Comparison of ENCODE assay signal across 18 cellular contexts in the genomic region with DNA sequence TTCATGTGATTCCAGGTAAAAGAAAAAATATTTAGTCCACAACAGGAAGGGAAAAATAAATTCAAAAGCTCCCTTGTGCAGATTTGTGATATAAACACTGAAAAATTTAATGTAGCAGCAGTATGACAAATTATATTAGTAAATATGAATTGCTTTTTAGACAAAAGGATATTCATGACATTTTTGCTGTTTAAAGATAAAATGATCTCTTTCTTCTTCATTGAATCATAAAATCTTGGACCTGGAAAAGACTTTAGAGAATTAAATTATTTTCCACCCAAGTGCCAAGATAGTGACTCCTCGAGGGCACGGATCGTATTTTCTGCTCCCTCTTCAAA.
DNase-seq lines count a peak whose midpoint lies in the region; ATAC-seq and TF ChIP-seq lines count a peak whose summit lies in the region.
"Had no signal": no experiment of that assay in that cellular context is flagged by ENCODE, and none has a peak within 500 bp of the region (broad histone marks: within the 10 kb centered on the region; RNA-seq: fewer than 3 reads in every experiment).

No MANE protein-coding gene starts in this region.

- no peak overlapping the region for H3K9ac ChIP-seq in neuronal stem cell (ENCODE audit: low read depth, low read length, poor library complexity)

- no peak for TF ChIP-seq CTCF in AG04450 (IDR thresholded peaks at IDR 0.05; ENCODE audit: low read depth, low read length)
- TF ChIP-seq CTCF in fibroblast of the aortic adventitia (IDR thresholded peaks at IDR 0.05; ENCODE audit: insufficient read depth, low read length), result peak; percentile 11

- H3K9me3 Mint-ChIP-seq in activated T-helper 1 cell treated with anti-CD3 and anti-CD28 coated beads, Interleukin-12 subunit alpha, Interleukin-12 subunit beta, Interleukin-2, Interleukin-4 antibody, amounts not matched to agents 30 ng/mL and 10 ng/mL and 1 ng/mL, durations not matched to agents 14 hours and 24 hours and 36 hours, result peaks cover 3% of the 10 kb centered on the region
- H3K9me3 Mint-ChIP-seq: memory B cell, T-cell, WTC11 had no signal

- no peak overlapping the region for H2BK5ac ChIP-seq in neuronal stem cell (ENCODE audit: low read length)

- no peak overlapping the region for H4K91ac ChIP-seq in neuronal stem cell (ENCODE audit: low read depth, low read length, poor library complexity)

- no peaks in the 10 kb centered on the region for H3K79me1 ChIP-seq in neuronal stem cell (ENCODE audit: low read depth, low read length)

- H2BK120ac ChIP-seq in neuronal stem cell (ENCODE audit: low read depth, low read length), result no peak overlapping the region

- H3K27me3 ChIP-seq in AG04450 (ENCODE audit: control insufficient read depth, insufficient read depth, low read length) (no peaks in the 10 kb centered on the region), SJSA1 (replicated peaks) (no peaks in the 10 kb centered on the region), neuronal stem cell (ENCODE audit: control insufficient read depth in 3 of 3, insufficient read depth in 3 of 3, low read depth in 1 of 3, low read length in 3 of 3) (no peaks in the 10 kb centered on the region)
- H3K27me3 ChIP-seq: ascending aorta, Peyer's patch had no signal

- WGBS in neuronal stem cell (ENCODE audit: extremely low coverage in 2 of 2, insufficient read length in 2 of 2, insufficient replicate concordance in 1 of 2), 2 donors, result no CpG with 5 or more reads among the region's 3 CpGs

- no peak for ATAC-seq in HG03097 (IDR thresholded peaks at IDR 0.05; ENCODE audit: low FRiP score, unreplicated experiment)
- ATAC-seq: GM12878, T-cell had no signal

- H2BK15ac ChIP-seq in neuronal stem cell (ENCODE audit: low read length), result no peak overlapping the region

- H3K4me3 ChIP-seq in AG04450 (ENCODE audit: low read depth, low read length), result no peak overlapping the region
- H3K4me3 ChIP-seq in SJSA1, result no peak overlapping the region
- no peak overlapping the region for H3K4me3 ChIP-seq in fibroblast of the aortic adventitia (ENCODE audit: low read depth, low read length)
- no peak overlapping the region for H3K4me3 ChIP-seq in neuronal stem cell (ENCODE audit: low read length in 2 of 2)
- H3K4me3 ChIP-seq: ascending aorta, GM12878, Peyer's patch had no signal

- CTCF ChIA-PET in AG04450 (lab: Charles Lee), result interaction anchor here (2.2 kb wide), 1 partner anchor 198 kb away, joined by 10 read pairs; no protein-coding TSS in a partner anchor

- H2AFZ ChIP-seq in neuronal stem cell (ENCODE audit: low read length), result no peak overlapping the region

- H3K9me3 ChIP-seq in AG04450 (ENCODE audit: control insufficient read depth, insufficient read depth, low read length) (no peaks in the 10 kb centered on the region), SJSA1 (replicated peaks) (no peaks in the 10 kb centered on the region), neuronal stem cell (replicated peaks in 1 of 2; ENCODE audit: control insufficient read depth in 2 of 2, insufficient read depth in 1 of 2, low read depth in 1 of 2, low read length in 2 of 2) (peaks cover 0 to 1% of the 10 kb centered on the region in 2 donors)
- H3K9me3 ChIP-seq: ascending aorta, Peyer's patch had no signal

- POLR2A ChIA-PET in AG04450 (lab: Yijun Ruan, JAX), result interaction anchor here (1.0 to 1.4 kb wide), 2 partner anchors 21 to 84 kb away, joined by 3 to 4 read pairs; no protein-coding TSS in a partner anchor

- H3K4me2 ChIP-seq in neuronal stem cell (ENCODE audit: insufficient read depth, low read length, poor library complexity, severe bottlenecking), result no peak overlapping the region

- no peak overlapping the region for H3K18ac ChIP-seq in neuronal stem cell (ENCODE audit: low read length)

- no peak overlapping the region for H3K27ac Mint-ChIP-seq in activated T-helper 1 cell treated with anti-CD3 and anti-CD28 coated beads, Interleukin-12 subunit alpha, Interleukin-12 subunit beta, Interleukin-2, Interleukin-4 antibody, amounts not matched to agents 30 ng/mL and 10 ng/mL and 1 ng/mL, durations not matched to agents 14 hours and 24 hours and 36 hours
- H3K27ac Mint-ChIP-seq: memory B cell, T-cell, WTC11 had no signal

- peaks cover 3% of the 10 kb centered on the region for H3K36me3 Mint-ChIP-seq in activated T-helper 1 cell treated with anti-CD3 and anti-CD28 coated beads, Interleukin-12 subunit alpha, Interleukin-12 subunit beta, Interleukin-2, Interleukin-4 antibody, amounts not matched to agents 30 ng/mL and 10 ng/mL and 1 ng/mL, durations not matched to agents 14 hours and 24 hours and 36 hours (ENCODE audit: low read depth)
- H3K36me3 Mint-ChIP-seq: WTC11 had no signal

- H3K23ac ChIP-seq in neuronal stem cell (ENCODE audit: low read depth, low read length, poor library complexity), result no peak overlapping the region

- H2AK5ac ChIP-seq in neuronal stem cell (ENCODE audit: low read depth, low read length), result no peak overlapping the region

- H3K27ac ChIP-seq in AG04450 (ENCODE audit: low read depth, low read length) (peak overlapping the region; percentile 40), SJSA1 (peak overlapping the region; percentile 85), neuronal stem cell (replicated peaks; ENCODE audit: low read length) (peak overlapping the region; percentile 86)
- H3K27ac ChIP-seq: Peyer's patch had no signal

- no peak overlapping the region for H4K8ac ChIP-seq in neuronal stem cell (ENCODE audit: low read depth, low read length)

- intact Hi-C loops in activated T-helper 1 cell treated with anti-CD3 and anti-CD28 coated beads, Interleukin-12 subunit alpha, Interleukin-12 subunit beta, Interleukin-2, Interleukin-4 antibody, amounts not matched to agents 30 ng/mL and 10 ng/mL and 1 ng/mL, durations not matched to agents 14 hours and 24 hours and 36 hours (cut with micrococcal nuclease), result no loop called here

- no peak overlapping the region for H3K4me3 Mint-ChIP-seq in activated T-helper 1 cell treated with anti-CD3 and anti-CD28 coated beads, Interleukin-12 subunit alpha, Interleukin-12 subunit beta, Interleukin-2, Interleukin-4 antibody, amounts not matched to agents 30 ng/mL and 10 ng/mL and 1 ng/mL, durations not matched to agents 14 hours and 24 hours and 36 hours
- H3K4me3 Mint-ChIP-seq: memory B cell, T-cell, WTC11 had no signal

- no peak overlapping the region for H3K14ac ChIP-seq in neuronal stem cell (ENCODE audit: low read length)

- no peak overlapping the region for H2BK12ac ChIP-seq in neuronal stem cell (ENCODE audit: low read length)

- no peaks in the 10 kb centered on the region for H3K4me1 Mint-ChIP-seq in activated T-helper 1 cell treated with anti-CD3 and anti-CD28 coated beads, Interleukin-12 subunit alpha, Interleukin-12 subunit beta, Interleukin-2, Interleukin-4 antibody, amounts not matched to agents 30 ng/mL and 10 ng/mL and 1 ng/mL, durations not matched to agents 14 hours and 24 hours and 36 hours (ENCODE audit: low read depth)

- H3K4me1 ChIP-seq in SJSA1 (replicated peaks) (peaks cover 40% of the 10 kb centered on the region), neuronal stem cell (ENCODE audit: control insufficient read depth in 2 of 2, insufficient read depth in 1 of 2, low read depth in 1 of 2, low read length in 2 of 2) (peaks cover 15 to 22% of the 10 kb centered on the region in 2 donors)

- H3K36me3 ChIP-seq in SJSA1 (0 out of 2 replicates have a peak, but pooled peaks cover 2% of the 10 kb centered on the region), neuronal stem cell (replicated peaks in 1 of 2; ENCODE audit: control insufficient read depth in 2 of 2, insufficient read depth in 2 of 2, low read length in 2 of 2) (no peaks in the 10 kb centered on the region)
- H3K36me3 ChIP-seq: ascending aorta, Peyer's patch had no signal

- no peaks in the 10 kb centered on the region for H3K27me3 Mint-ChIP-seq in activated T-helper 1 cell treated with anti-CD3 and anti-CD28 coated beads, Interleukin-12 subunit alpha, Interleukin-12 subunit beta, Interleukin-2, Interleukin-4 antibody, amounts not matched to agents 30 ng/mL and 10 ng/mL and 1 ng/mL, durations not matched to agents 14 hours and 24 hours and 36 hours (ENCODE audit: insufficient read depth)
- H3K27me3 Mint-ChIP-seq: memory B cell, T-cell had no signal

- no peak overlapping the region for H3K4ac ChIP-seq in neuronal stem cell (ENCODE audit: low read length)

- no peak for DNase-seq in AG04450 (ENCODE audit: low read depth, low spot score)
- DNase-seq in SJSA1 (ENCODE audit: low read depth in 1 of 2, low spot score in 2 of 2), result no peak
- no peak for DNase-seq in fibroblast of the aortic adventitia (ENCODE audit: low read depth)
- DNase-seq in neuronal stem cell (ENCODE audit: low spot score), result no peak
- no peak for DNase-seq in activated T-helper 1 cell treated with anti-CD3 and anti-CD28 coated beads, Interleukin-12 subunit alpha, Interleukin-12 subunit beta, Interleukin-2, Interleukin-4 antibody, amounts not matched to agents 30 ng/mL and 10 ng/mL and 1 ng/mL, durations not matched to agents 14 hours and 24 hours and 36 hours (ENCODE audit: low spot score)
- DNase-seq in DMS 273 treated with DMSO at 0.1 percent for 48 hours (lab: John Stamatoyannopoulos, UW), result no peak
- no peak for DNase-seq in UCSD-AML1 (lab: John Stamatoyannopoulos, UW; ENCODE audit: unreplicated experiment)
- DNase-seq: activated gamma-delta T cell treated with Interleukin-2 at 50 U/mL for 16 hours; H7; NCI-H748 treated with DMSO at 0.1 percent for 48 hours; Peyer's patch; stimulated activated naive CD4-positive, alpha-beta T cell treated with Interleukin-2 at 50 U/mL for 16 hours; T-cell had no signal
